ENCODE assay signal across 9 cellular contexts in genomic region chr15:40787991-40788390, GRCh38. TPM values are rescaled to one million over a fixed set of nuclear protein-coding genes. Genes with fewer than 3 reads are reported as not detected.
A peak's percentile ranks its signal among the peaks of the same experiment; 100 is the strongest.
DNase-seq lines count a peak whose midpoint lies in the region; ATAC-seq lines count a peak whose summit lies in the region.
"Had no signal": no experiment of that assay in that cellular context is flagged by ENCODE, and none has a peak within 500 bp of the region (broad histone marks: within the 10 kb centered on the region; RNA-seq: fewer than 3 reads in every experiment).

No MANE protein-coding gene starts in this region.

- peak overlapping the region; percentile 43 for H3K27ac ChIP-seq in muscle layer of duodenum (ENCODE audit: low read length)

- no peak overlapping the region for H3K4me3 ChIP-seq in muscle layer of duodenum (ENCODE audit: low read depth in 1 of 2, low read length in 2 of 2)

- H3K36me3 Mint-ChIP-seq in activated naive CD4-positive, alpha-beta T cell treated with anti-CD3 and anti-CD28 coated beads, Interleukin-2, amount 50 U/mL, for 24 hours: no peaks in the 10 kb centered on the region
- peaks cover 2% of the 10 kb centered on the region for H3K36me3 Mint-ChIP-seq in activated naive CD8-positive, alpha-beta T cell treated with anti-CD3 and anti-CD28 coated beads for 36 hours

- peaks cover 32% of the 10 kb centered on the region for H3K4me1 Mint-ChIP-seq in activated naive CD4-positive, alpha-beta T cell treated with anti-CD3 and anti-CD28 coated beads, Interleukin-2, amount 50 U/mL, for 24 hours
- H3K4me1 Mint-ChIP-seq in activated naive CD8-positive, alpha-beta T cell treated with anti-CD3 and anti-CD28 coated beads for 36 hours: peaks cover 37% of the 10 kb centered on the region

- no peaks in the 10 kb centered on the region for H3K9me3 Mint-ChIP-seq in activated naive CD4-positive, alpha-beta T cell treated with anti-CD3 and anti-CD28 coated beads, Interleukin-2, amount 50 U/mL, for 24 hours
- no peaks in the 10 kb centered on the region for H3K9me3 Mint-ChIP-seq in activated naive CD8-positive, alpha-beta T cell treated with anti-CD3 and anti-CD28 coated beads for 36 hours

- no peaks in the 10 kb centered on the region for H3K9me3 ChIP-seq in muscle layer of duodenum (ENCODE audit: control insufficient read depth in 1 of 2, low read length in 2 of 2)

- no peak overlapping the region for H3K27ac Mint-ChIP-seq in activated naive CD4-positive, alpha-beta T cell treated with anti-CD3 and anti-CD28 coated beads, Interleukin-2, amount 50 U/mL, for 24 hours
- H3K27ac Mint-ChIP-seq in activated naive CD8-positive, alpha-beta T cell treated with anti-CD3 and anti-CD28 coated beads for 36 hours: peak overlapping the region; percentile 46

- peak overlapping the region; percentile 19 for H3K4me3 Mint-ChIP-seq in activated naive CD4-positive, alpha-beta T cell treated with anti-CD3 and anti-CD28 coated beads, Interleukin-2, amount 50 U/mL, for 24 hours
- H3K4me3 Mint-ChIP-seq in activated naive CD8-positive, alpha-beta T cell treated with anti-CD3 and anti-CD28 coated beads for 36 hours: no peak overlapping the region

- peaks cover 0 to 6% of the 10 kb centered on the region in 2 donors for H3K36me3 ChIP-seq in muscle layer of duodenum (ENCODE audit: control insufficient read depth in 1 of 2, insufficient read depth in 2 of 2, low read length in 2 of 2)

- ATAC-seq in GM19455 (IDR thresholded peaks at IDR 0.05; ENCODE audit: unreplicated experiment) (no peak), HG03159 (IDR thresholded peaks at IDR 0.05; ENCODE audit: unreplicated experiment) (no peak)
- ATAC-seq: Right ventricle myocardium inferior had no signal

- H3K4me1 ChIP-seq in muscle layer of duodenum (ENCODE audit: control insufficient read depth in 1 of 2, insufficient read depth in 2 of 2, low read length in 2 of 2): peaks cover 6 to 10% of the 10 kb centered on the region in 2 donors

- no peak for DNase-seq in activated naive CD4-positive, alpha-beta T cell (lab: John Stamatoyannopoulos, UW)
- DNase-seq in activated naive CD8-positive, alpha-beta T cell treated with anti-CD3 and anti-CD28 coated beads for 36 hours: no peak
- DNase-seq in SK-N-DZ (ENCODE audit: low spot score): no peak
- DNase-seq in head of caudate nucleus: no peak

- no peaks in the 10 kb centered on the region for H3K27me3 Mint-ChIP-seq in activated naive CD4-positive, alpha-beta T cell treated with anti-CD3 and anti-CD28 coated beads, Interleukin-2, amount 50 U/mL, for 24 hours
- H3K27me3 Mint-ChIP-seq in activated naive CD8-positive, alpha-beta T cell treated with anti-CD3 and anti-CD28 coated beads for 36 hours: no peaks in the 10 kb centered on the region

- intact Hi-C loops in head of caudate nucleus (cut with DNase I): no loop called here

- no peaks in the 10 kb centered on the region for H3K27me3 ChIP-seq in muscle layer of duodenum (ENCODE audit: low read depth, low read length)

RNA-seq across cellular contexts. Expression of gene C15orf62, which starts 18.2 kb away (rescaled TPM):
- under 1 TPM; 0.43 to 0.50 TPM for total RNA-seq in activated naive CD8-positive, alpha-beta T cell treated with anti-CD3 and anti-CD28 coated beads for 36 hours
- 2.1 and 2.9 TPM in 2 replicates for polyA plus RNA-seq in SK-N-DZ (2014; cell fraction: cytosol; rRNA removed)
- 1.9 and 2.4 TPM in 2 replicates for polyA plus RNA-seq in SK-N-DZ (2014; cell fraction: nucleus; rRNA removed)

RNA-seq across cellular contexts. Expression of gene ZFYVE19, which starts 18.9 kb away (rescaled TPM):
- total RNA-seq in activated naive CD8-positive, alpha-beta T cell treated with anti-CD3 and anti-CD28 coated beads for 36 hours: 10 to 100 TPM; 20.1 to 20.8 TPM
- 35.9 and 37.3 TPM in 2 replicates for polyA plus RNA-seq in SK-N-DZ (2014; cell fraction: cytosol; rRNA removed)
- polyA plus RNA-seq in SK-N-DZ (2014; cell fraction: nucleus; rRNA removed): 53.6 and 67.3 TPM in 2 replicates

RNA-seq across cellular contexts. Expression of gene DNAJC17, which starts 19.3 kb away (rescaled TPM):
- total RNA-seq in activated naive CD8-positive, alpha-beta T cell treated with anti-CD3 and anti-CD28 coated beads for 36 hours: 10 to 100 TPM; 39.8 to 41.7 TPM
- polyA plus RNA-seq in SK-N-DZ (2014; cell fraction: cytosol; rRNA removed): 67.8 and 69.3 TPM in 2 replicates
- polyA plus RNA-seq in SK-N-DZ (2014; cell fraction: nucleus; rRNA removed): 37.5 and 67.9 TPM in 2 replicates

RNA-seq across cellular contexts. Expression of gene GCHFR, which starts 24.1 kb away (rescaled TPM):
- total RNA-seq in activated naive CD8-positive, alpha-beta T cell treated with anti-CD3 and anti-CD28 coated beads for 36 hours: 10 to 100 TPM; 35.2 to 35.9 TPM
- 182 and 219 TPM in 2 replicates for polyA plus RNA-seq in SK-N-DZ (2014; cell fraction: cytosol; rRNA removed)
- 70.3 and 127 TPM in 2 replicates for polyA plus RNA-seq in SK-N-DZ (2014; cell fraction: nucleus; rRNA removed)

RNA-seq across cellular contexts. Expression of gene RMDN3, which starts 32.9 kb away (rescaled TPM):
- 10 to 100 TPM; 32.0 to 32.4 TPM for total RNA-seq in activated naive CD8-positive, alpha-beta T cell treated with anti-CD3 and anti-CD28 coated beads for 36 hours
- 15.5 and 17.3 TPM in 2 replicates for polyA plus RNA-seq in SK-N-DZ (2014; cell fraction: cytosol; rRNA removed)
- polyA plus RNA-seq in SK-N-DZ (2014; cell fraction: nucleus; rRNA removed): 19.5 and 23.7 TPM in 2 replicates
